In the genomic region with DNA sequence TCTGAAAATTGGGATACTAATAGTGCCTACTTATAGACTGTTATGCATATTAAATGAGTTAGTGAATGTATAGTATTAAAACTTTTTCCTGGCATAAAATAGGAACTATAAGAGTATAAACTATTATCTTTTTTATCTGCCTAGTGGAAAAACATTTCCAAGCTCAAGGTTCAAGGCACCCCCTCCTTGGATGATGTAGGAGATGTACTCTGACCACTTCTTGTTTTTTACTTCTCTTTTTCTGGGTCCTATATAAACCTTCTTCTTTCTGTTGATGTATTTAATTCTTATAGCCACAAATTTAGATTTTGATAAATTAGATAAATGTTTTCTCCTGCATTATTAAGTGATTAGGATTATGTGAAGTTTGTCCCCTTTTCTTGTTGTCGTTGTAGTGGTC, we compare ENCODE assay signal across 14 cellular contexts.
DNase-seq lines count a peak whose midpoint lies in the region; TF ChIP-seq lines count a peak whose summit lies in the region.
"Had no signal": no experiment of that assay in that cellular context is flagged by ENCODE, and none has a peak within 500 bp of the region (broad histone marks: within the 10 kb centered on the region; RNA-seq: fewer than 3 reads in every experiment).

No MANE protein-coding gene starts in this region.

- H2AFZ ChIP-seq in PC-9 (no peak overlapping the region), smooth muscle cell (ENCODE audit: low read depth) (peak overlapping the region; percentile 5)

- H3K4me3 ChIP-seq in HL-60 (replicated peaks; ENCODE audit: insufficient read depth, low read length): no peak overlapping the region
- no peak overlapping the region for H3K4me3 ChIP-seq in PC-9
- no peak overlapping the region for H3K4me3 ChIP-seq in smooth muscle cell

- H3K4me2 ChIP-seq in PC-9: 0 out of 2 replicates have a peak overlapping the region, but pooled peaks have one; percentile 0
- peak overlapping the region; percentile 38 for H3K4me2 ChIP-seq in smooth muscle cell

- DNase-seq in HL-60 (ENCODE audit: low read depth in 1 of 2, low spot score in 1 of 2) (peak in 1 of 2 experiments; percentile 45), PC-9 (no peak), globus pallidus (ENCODE audit: low spot score) (peak; percentile 12), smooth muscle cell (lab: John Stamatoyannopoulos, UW; ENCODE audit: unreplicated experiment) (no peak), NCI-H2081 (lab: John Stamatoyannopoulos, UW) (no peak), GM13976 (ENCODE audit: low spot score) (no peak), NOMO-1 treated with DMSO at 0.1 percent for 48 hours (lab: John Stamatoyannopoulos, UW; ENCODE audit: unreplicated experiment) (no peak)
- DNase-seq: activated CD4-positive, alpha-beta T cell treated with anti-CD3 and anti-CD28 coated beads for 1 hour; activated gamma-delta T cell treated with Interleukin-2 at 50 U/mL for 16 hours; dermis blood vessel endothelial cell; DND-41; NCI-H187; NCI-H510A treated with DMSO at 0.1 percent for 48 hours; substantia nigra had no signal

- no peaks in the 10 kb centered on the region for H3K27me3 ChIP-seq in HL-60 (ENCODE audit: insufficient read depth, poor library complexity, severe bottlenecking)
- H3K27me3 ChIP-seq in PC-9 (ENCODE audit: insufficient read depth, low read depth): no peaks in the 10 kb centered on the region
- H3K27me3 ChIP-seq in smooth muscle cell (ENCODE audit: low read depth): no peaks in the 10 kb centered on the region

- POLR2A ChIA-PET in PC-9 (lab: Charles Lee; ENCODE audit: unreplicated experiment): no interaction called here

- H3K9me3 ChIP-seq in PC-9 (ENCODE audit: insufficient read depth, low read depth): no peaks in the 10 kb centered on the region
- H3K9me3 ChIP-seq in smooth muscle cell (replicated peaks; ENCODE audit: low read depth): no peaks in the 10 kb centered on the region

- H3K79me2 ChIP-seq in PC-9 (ENCODE audit: low read depth) (no peaks in the 10 kb centered on the region), smooth muscle cell (ENCODE audit: low read depth) (no peaks in the 10 kb centered on the region)

- intact Hi-C loops in PC-9 (cut with micrococcal nuclease; ENCODE audit: unreplicated experiment): no loop called here

- no peaks in the 10 kb centered on the region for H4K20me1 ChIP-seq in PC-9 (ENCODE audit: insufficient read depth)
- H4K20me1 ChIP-seq in smooth muscle cell (ENCODE audit: low read depth): no peaks in the 10 kb centered on the region

- H3K9ac ChIP-seq in smooth muscle cell (ENCODE audit: low read depth): peak overlapping the region; percentile 16

- H3K27ac ChIP-seq in HL-60 (replicated peaks): peak overlapping the region; percentile 62
- H3K27ac ChIP-seq in PC-9: peak overlapping the region; percentile 72
- peak overlapping the region; percentile 89 for H3K27ac ChIP-seq in smooth muscle cell (ENCODE audit: low read depth)

- no peaks in the 10 kb centered on the region for H3K9me2 ChIP-seq in PC-9 (ENCODE audit: insufficient read depth)

- TF ChIP-seq CTCF in HL-60 (IDR thresholded peaks at IDR 0.05; ENCODE audit: insufficient read depth, low read length) (no peak), PC-9 (conservative IDR thresholded peaks at IDR 0.05) (no peak), smooth muscle cell (IDR thresholded peaks at IDR 0.05; ENCODE audit: borderline replicate concordance, insufficient read depth, poor library complexity, severe bottlenecking) (no peak), GM13976 (IDR thresholded peaks at IDR 0.05; ENCODE audit: borderline replicate concordance, control extremely low read depth, extremely low read depth, insufficient read depth, missing control alignments) (no peak)

- H3K36me3 ChIP-seq in PC-9 (ENCODE audit: low read depth): no peaks in the 10 kb centered on the region
- H3K36me3 ChIP-seq in smooth muscle cell (ENCODE audit: low read depth): no peaks in the 10 kb centered on the region

- WGBS in smooth muscle cell (ENCODE audit: low lambda C conversion rate): 21% methylated on average over 1 of the region's 1 CpG

- CTCF ChIA-PET in PC-9 (lab: Charles Lee): no interaction called here

- peaks cover 12% of the 10 kb centered on the region for H3F3A ChIP-seq in PC-9 (ENCODE audit: insufficient read depth, low read depth)
- H3F3A ChIP-seq in smooth muscle cell (ENCODE audit: low read depth): peaks cover 15% of the 10 kb centered on the region

- H3K4me1 ChIP-seq in PC-9 (replicated peaks; ENCODE audit: insufficient read depth): peaks cover 34% of the 10 kb centered on the region
- H3K4me1 ChIP-seq in smooth muscle cell (ENCODE audit: low read depth): peaks cover 16% of the 10 kb centered on the region

- in situ Hi-C loops in GM13976 (cut with MboI; ENCODE audit: low sequenced_read_pairs, unreplicated experiment): no loop called here

- BruUV-seq in PC-9 (replicated peaks; lab: Mats Ljungman, UMichigan): no TSS peak
